8 cellular contexts compared by ENCODE assay signal in the genomic region with DNA sequence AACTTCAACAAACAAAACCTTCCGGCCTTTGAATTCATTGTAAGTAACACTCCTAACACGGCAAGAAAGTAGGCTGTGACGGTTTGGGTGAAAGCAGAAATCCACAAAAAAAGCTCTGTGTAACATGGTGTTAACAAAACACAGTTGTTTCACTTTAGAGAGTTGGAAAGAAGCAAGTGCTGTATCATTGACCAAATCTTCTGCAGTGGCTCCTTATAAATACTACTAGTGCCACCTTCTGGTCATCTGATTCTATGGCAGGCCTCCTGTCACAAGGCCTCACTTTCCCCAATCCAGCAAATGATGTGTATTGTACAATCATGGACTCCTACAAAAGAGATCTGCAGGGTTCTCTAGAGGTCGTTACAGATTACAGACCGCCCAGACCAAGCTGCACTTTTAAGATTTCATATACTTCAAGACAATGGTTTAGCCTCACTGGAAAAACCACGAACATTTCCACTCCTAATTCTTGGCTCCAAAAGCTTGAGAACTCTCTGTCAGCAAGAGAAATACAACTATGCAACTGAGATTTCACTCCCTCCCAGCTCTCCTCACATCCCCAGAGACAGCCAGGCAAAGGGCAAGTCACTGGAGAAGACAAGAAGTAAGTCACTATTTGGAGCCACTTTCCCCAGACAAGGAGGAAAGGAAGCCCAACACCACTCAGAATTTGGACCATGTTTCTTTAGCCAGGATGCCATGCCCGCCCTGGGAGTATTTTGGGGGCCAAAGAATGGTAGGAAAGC.
A peak's percentile ranks its signal among the peaks of the same experiment; 100 is the strongest.
DNase-seq lines count a peak whose midpoint lies in the region; ATAC-seq lines count a peak whose summit lies in the region.

No MANE protein-coding gene starts in this region.

- no peak overlapping the region for H3K4me3 ChIP-seq in BLaER1

- H3K9ac ChIP-seq in BLaER1: no peak overlapping the region

- no peaks in the 10 kb centered on the region for H4K20me1 ChIP-seq in BLaER1

- H3K27me3 ChIP-seq in BLaER1: no peaks in the 10 kb centered on the region

- H3K27ac ChIP-seq in BLaER1: 0 out of 2 replicates have a peak overlapping the region, but pooled peaks have one; percentile 18

- no peaks in the 10 kb centered on the region for H3K9me3 ChIP-seq in BLaER1

- no peaks in the 10 kb centered on the region for H3K36me3 ChIP-seq in BLaER1

- ATAC-seq in GM18502 (IDR thresholded peaks at IDR 0.05; ENCODE audit: poor library complexity, unreplicated experiment): peak; percentile 97
- ATAC-seq in HG02798 (IDR thresholded peaks at IDR 0.05; ENCODE audit: poor library complexity, unreplicated experiment): peak; percentile 97
- ATAC-seq in esophagus mucosa: peak; percentile 74

- 0 out of 2 replicates have a peak overlapping the region, but pooled peaks have one; percentile 5 for H3K4me2 ChIP-seq in BLaER1

- H3K4me1 ChIP-seq in BLaER1: peaks cover 9% of the 10 kb centered on the region

- DNase-seq in NCI-H1092 (lab: John Stamatoyannopoulos, UW): peak; percentile 9
- DNase-seq in SW480 (ENCODE audit: low spot score): peak; percentile 86
- peak; percentile 73 for DNase-seq in myocyte (ENCODE audit: low read depth)
- DNase-seq in activated CD4-positive, CD25-positive, alpha-beta regulatory T cell (lab: John Stamatoyannopoulos, UW): no peak

Comparison
In these comparisons a context has a peak if more than half of its experiments do, and no peak if none do; other contexts are left out.
1. DNase-seq: peak in NCI-H1092 (single experiment), SW480 (single experiment) and myocyte (single experiment); none in activated CD4-positive, CD25-positive, alpha-beta regulatory T cell (0 of 4).
2. Peak in every context shown above with its lines, with median percentiles within 50 percentile points of each other: ATAC-seq.